ENCODE assay signal across 7 cellular contexts in the genomic region with DNA sequence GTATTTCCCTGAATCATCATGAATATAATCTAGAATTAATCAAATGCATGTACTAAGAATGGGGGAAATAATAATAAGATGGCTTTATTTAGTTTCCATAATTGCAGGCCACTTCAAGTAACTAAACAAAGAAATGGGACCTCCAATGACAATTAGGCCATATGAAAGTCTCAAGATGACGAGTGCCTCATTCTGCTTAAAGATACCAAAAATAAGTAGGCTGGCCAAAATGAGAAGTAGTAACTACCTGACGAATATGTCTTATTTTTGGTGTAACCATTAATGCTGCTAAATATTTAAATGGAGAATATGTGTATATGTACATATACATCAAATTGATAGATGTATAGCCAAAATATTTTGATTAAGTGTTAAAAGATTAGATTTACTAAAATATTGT.
"Had no signal": no experiment of that assay in that cellular context is flagged by ENCODE, and none has a peak within 500 bp of the region (broad histone marks: within the 10 kb centered on the region; RNA-seq: fewer than 3 reads in every experiment).

No MANE protein-coding gene starts in this region.

- DNase-seq: GDM1, GF-D8 had no signal

- FAIRE-seq: G401.6, GM12891, GM12892, GM18507, GM19239 had no signal
